ENCODE assay signal across 17 cellular contexts in the genomic region with DNA sequence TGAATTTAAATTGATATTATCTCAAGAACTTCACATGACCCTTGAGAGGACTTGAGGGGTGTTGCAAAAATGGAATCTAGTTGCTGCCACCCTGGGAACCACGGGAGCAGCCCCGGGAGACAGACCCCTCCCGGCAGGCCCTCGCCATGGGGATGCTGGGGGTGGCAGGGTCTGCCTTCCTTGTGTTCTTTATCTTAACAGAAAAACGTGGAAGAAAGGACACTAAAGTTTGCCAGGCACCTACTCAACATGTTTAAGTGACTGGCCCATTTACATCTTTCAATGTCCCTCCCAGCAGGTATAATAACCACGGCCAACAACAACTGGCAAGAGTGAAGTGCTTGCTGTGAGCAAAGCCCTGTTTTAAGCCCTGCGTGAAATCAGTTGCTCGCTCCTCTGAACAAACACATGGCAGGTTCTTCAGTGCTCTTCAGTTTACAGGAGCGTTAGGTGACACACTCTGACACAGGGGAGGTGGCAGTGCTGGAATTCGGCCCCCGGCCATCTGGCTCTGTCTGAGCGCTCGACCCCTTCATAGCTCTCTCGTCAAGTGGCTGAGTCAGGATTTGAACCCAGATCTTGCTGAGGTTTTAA.
A peak's percentile ranks its signal among the peaks of the same experiment; 100 is the strongest.
DNase-seq lines count a peak whose midpoint lies in the region; ATAC-seq and TF ChIP-seq lines count a peak whose summit lies in the region.
"Had no signal": no experiment of that assay in that cellular context is flagged by ENCODE, and none has a peak within 500 bp of the region (broad histone marks: within the 10 kb centered on the region; RNA-seq: fewer than 3 reads in every experiment).

No MANE protein-coding gene starts in this region.

- DNase-seq in Caco-2, result no peak
- DNase-seq in DMS79 treated with DMSO at 0.1 percent for 48 hours (lab: John Stamatoyannopoulos, UW), result peak; percentile 30
- DNase-seq in RWPE1 (ENCODE audit: low spot score), result no peak
- no peak for DNase-seq in lower lobe of right lung
- DNase-seq in cerebellar cortex (ENCODE audit: low spot score), result no peak
- DNase-seq in activated naive CD4-positive, alpha-beta T cell treated with Interleukin-2 at 50 U/mL for 16 hours, result no peak
- no peak for DNase-seq in effector CD8-positive, alpha-beta T cell (lab: John Stamatoyannopoulos, UW)
- DNase-seq: activated CD4-positive, alpha-beta T cell treated with anti-CD3 and anti-CD28 coated beads, Interleukin-2, amount 10 ng/mL, durations not matched to agents 24 days and 14 days; activated gamma-delta T cell; effector memory CD8-positive, alpha-beta T cell; naive thymus-derived CD4-positive, alpha-beta T cell; NCI-H1694 treated with DMSO at 0.1 percent for 48 hours; NCI-H82; stimulated activated CD4-positive, alpha-beta T cell treated with anti-CD3 and anti-CD28 coated beads, Interleukin-4, amount 100 ng/mL, for 1 hour had no signal

- no peak overlapping the region for H3K4me3 ChIP-seq in Caco-2 (ENCODE audit: low read depth, low read length)
- no peak overlapping the region for H3K4me3 ChIP-seq in lower lobe of right lung

- TF ChIP-seq CTCF in Caco-2 (IDR thresholded peaks at IDR 0.05; ENCODE audit: insufficient read depth in 1 of 2, low read depth in 1 of 2, low read length in 1 of 2, severe bottlenecking in 1 of 2, unreplicated experiment in 1 of 2) (no peak), RWPE1 (conservative IDR thresholded peaks at IDR 0.05; ENCODE audit: low read depth) (no peak), lower lobe of right lung (IDR thresholded peaks at IDR 0.05) (no peak)

- peaks cover 18% of the 10 kb centered on the region for H3K4me1 Mint-ChIP-seq in Caco-2 (ENCODE audit: low read depth, unreplicated experiment)
- H3K4me1 Mint-ChIP-seq: activated CD4-positive, alpha-beta T cell treated with anti-CD3 and anti-CD28 coated beads, Interleukin-2, amount 10 ng/mL, durations not matched to agents 24 days and 14 days; central memory CD8-positive, alpha-beta T cell had no signal

- peak overlapping the region; percentile 99 for H3K27ac ChIP-seq in RWPE1
- peak overlapping the region; percentile 41 for H3K27ac ChIP-seq in lower lobe of right lung
- H3K27ac ChIP-seq: parathyroid adenoma had no signal

- H3K9me3 ChIP-seq in Caco-2 (no peaks in the 10 kb centered on the region), lower lobe of right lung (no peaks in the 10 kb centered on the region)

- intact Hi-C loops in Caco-2 (cut with micrococcal nuclease; ENCODE audit: unreplicated experiment), result no loop called here
- intact Hi-C loops in lower lobe of right lung (cut with DNase I), result no loop called here

- H3K27me3 ChIP-seq in Caco-2 (replicated peaks; ENCODE audit: control insufficient read depth, insufficient read depth, low read length), result no peaks in the 10 kb centered on the region
- no peaks in the 10 kb centered on the region for H3K27me3 ChIP-seq in lower lobe of right lung (ENCODE audit: low read depth)

- ATAC-seq in lower lobe of right lung, result peak; percentile 38 to 50
- no peak for ATAC-seq in HG02642 (IDR thresholded peaks at IDR 0.05; ENCODE audit: poor library complexity, unreplicated experiment)
- ATAC-seq: effector memory CD8-positive, alpha-beta T cell; naive thymus-derived CD4-positive, alpha-beta T cell had no signal

- BruUV-seq in Caco-2 (replicated peaks; lab: Mats Ljungman, UMichigan), result no TSS peak

- H3K36me3 Mint-ChIP-seq in Caco-2 (ENCODE audit: insufficient read depth, unreplicated experiment), result peaks cover 4% of the 10 kb centered on the region

- no peak overlapping the region for H3K4me3 Mint-ChIP-seq in Caco-2 (ENCODE audit: unreplicated experiment)
- H3K4me3 Mint-ChIP-seq: activated CD4-positive, alpha-beta T cell treated with anti-CD3 and anti-CD28 coated beads, Interleukin-2, amount 10 ng/mL, durations not matched to agents 24 days and 14 days; central memory CD8-positive, alpha-beta T cell; effector memory CD8-positive, alpha-beta T cell; naive thymus-derived CD4-positive, alpha-beta T cell had no signal

- POLR2A ChIA-PET in Caco-2 (lab: Charles Lee) (no interaction called here), RWPE1 (lab: Yijun Ruan, JAX; ENCODE audit: low non-redundant PET) (no interaction called here)

- H3K9me3 Mint-ChIP-seq in Caco-2 (ENCODE audit: unreplicated experiment), result peaks cover 22% of the 10 kb centered on the region

- H3K27me3 Mint-ChIP-seq in Caco-2 (ENCODE audit: insufficient read depth, unreplicated experiment), result no peaks in the 10 kb centered on the region
- H3K27me3 Mint-ChIP-seq: activated CD4-positive, alpha-beta T cell treated with anti-CD3 and anti-CD28 coated beads, Interleukin-2, amount 10 ng/mL, durations not matched to agents 24 days and 14 days had no signal

- H3K36me3 ChIP-seq in Caco-2 (ENCODE audit: control insufficient read depth, insufficient read depth, low read length) (no peaks in the 10 kb centered on the region), lower lobe of right lung (no peaks in the 10 kb centered on the region)

- peaks cover 40% of the 10 kb centered on the region for H3K4me1 ChIP-seq in Caco-2
- peaks cover 48% of the 10 kb centered on the region for H3K4me1 ChIP-seq in lower lobe of right lung
- H3K4me1 ChIP-seq: parathyroid adenoma had no signal

- CTCF ChIA-PET in Caco-2 (lab: Charles Lee), result no interaction called here
- CTCF ChIA-PET in RWPE1 (lab: Yijun Ruan, JAX), result no interaction called here

- peak overlapping the region; percentile 84 for H3K27ac Mint-ChIP-seq in Caco-2 (ENCODE audit: unreplicated experiment)
- H3K27ac Mint-ChIP-seq: activated CD4-positive, alpha-beta T cell treated with anti-CD3 and anti-CD28 coated beads, Interleukin-2, amount 10 ng/mL, durations not matched to agents 24 days and 14 days; effector memory CD8-positive, alpha-beta T cell; naive thymus-derived CD4-positive, alpha-beta T cell had no signal
